In the genomic region with DNA sequence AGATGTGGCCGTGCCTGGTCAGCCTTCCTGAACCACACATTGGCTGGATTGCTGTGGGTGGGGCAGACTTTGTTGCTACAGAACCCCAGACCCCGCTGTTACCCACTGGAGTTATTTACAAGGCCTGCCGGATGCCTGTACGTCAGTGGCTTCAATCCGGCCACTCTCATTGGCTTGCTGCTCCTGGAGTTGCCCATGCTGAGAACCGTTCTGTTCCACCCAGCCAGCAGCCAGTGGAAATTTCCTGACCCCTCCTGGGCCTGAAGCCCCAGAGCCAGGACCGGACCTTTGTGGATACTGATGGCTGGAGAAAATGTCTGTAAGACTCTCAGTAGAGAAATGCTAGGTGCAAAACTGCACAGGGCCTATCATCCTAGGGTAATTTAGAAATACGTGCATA, we compare ENCODE assay signal across 12 cellular contexts.
DNase-seq lines count a peak whose midpoint lies in the region; ATAC-seq and TF ChIP-seq lines count a peak whose summit lies in the region.
"Had no signal": no experiment of that assay in that cellular context is flagged by ENCODE, and none has a peak within 500 bp of the region (broad histone marks: within the 10 kb centered on the region; RNA-seq: fewer than 3 reads in every experiment).

No MANE protein-coding gene starts in this region.

- peak; percentile 91 for DNase-seq in G401 (ENCODE audit: low spot score)
- DNase-seq in astrocyte of the spinal cord (ENCODE audit: low read depth, low spot score) = peak; percentile 15
- DNase-seq in fibroblast of villous mesenchyme (ENCODE audit: low read depth) = peak; percentile 26
- DNase-seq in anterior cingulate cortex (lab: John Stamatoyannopoulos, UW) = no peak
- DNase-seq in OCI-M1 (lab: John Stamatoyannopoulos, UW) = no peak
- no peak for DNase-seq in mucosa of descending colon
- DNase-seq in activated gamma-delta T cell treated with Interleukin-2 at 50 U/mL for 16 hours = no peak
- DNase-seq: Caco-2; CD8-positive, alpha-beta memory T cell; DND-41; KG1 had no signal

- in situ Hi-C loops in G401 (cut with HindIII; ENCODE audit: low sequenced_read_pairs) (no loop called here), astrocyte of the spinal cord (cut with HindIII; ENCODE audit: low sequenced_read_pairs) (no loop called here)

- no peaks in the 10 kb centered on the region for H3K4me1 ChIP-seq in mucosa of descending colon (ENCODE audit: low read depth)

- no peak for TF ChIP-seq CTCF in astrocyte of the spinal cord (IDR thresholded peaks at IDR 0.05; ENCODE audit: low read depth, low read length)
- no peak for TF ChIP-seq CTCF in fibroblast of villous mesenchyme (IDR thresholded peaks at IDR 0.05; ENCODE audit: insufficient read depth, low read depth, low read length)
- no peak for TF ChIP-seq CTCF in mucosa of descending colon (IDR thresholded peaks at IDR 0.05)

- H3K36me3 ChIP-seq in mucosa of descending colon (ENCODE audit: low read depth) = no peaks in the 10 kb centered on the region

- intact Hi-C loops in mucosa of descending colon (cut with DNase I, micrococcal nuclease) = no loop called here

- H3K4me3 ChIP-seq in astrocyte of the spinal cord (ENCODE audit: low read depth, low read length) (no peak overlapping the region), fibroblast of villous mesenchyme (ENCODE audit: low read depth, low read length) (no peak overlapping the region), mucosa of descending colon (no peak overlapping the region)
- H3K4me3 ChIP-seq: GM12878 had no signal

- no peak for ATAC-seq in mucosa of descending colon
- ATAC-seq: GM12878 had no signal

- H3K9me3 ChIP-seq in mucosa of descending colon = no peaks in the 10 kb centered on the region

Comparison
In these comparisons a context has a peak if more than half of its experiments do, and no peak if none do; other contexts are left out.
1. DNase-seq: peak in G401 (single experiment), astrocyte of the spinal cord (single experiment) and fibroblast of villous mesenchyme (single experiment); none in anterior cingulate cortex (0 of 58), OCI-M1 (single experiment), mucosa of descending colon (0 of 3) and activated gamma-delta T cell treated with Interleukin-2 at 50 U/mL for 16 hours (single experiment).